In genomic region chr9:131125288-131126058, GRCh38 we compare ENCODE assay signal across 7 cellular contexts.
DNase-seq lines count a peak whose midpoint lies in the region; ATAC-seq and TF ChIP-seq lines count a peak whose summit lies in the region.

Gene NUP214 (plus strand): TSS chr9:131125586. CDS start chr9:131125705, 119 bp downstream.

- ATAC-seq in GM18508 (IDR thresholded peaks at IDR 0.05; ENCODE audit: insufficient read depth, unreplicated experiment): peak; percentile 88
- ATAC-seq in HG03025 (IDR thresholded peaks at IDR 0.05; ENCODE audit: low FRiP score, unreplicated experiment): peak; percentile 89

- TF ChIP-seq CTCF in astrocyte of the spinal cord (IDR thresholded peaks at IDR 0.05; ENCODE audit: low read depth, low read length): no peak

- peak; percentile 96 to 98 for DNase-seq in NCI-H2081 (lab: John Stamatoyannopoulos, UW)
- peak; percentile 91 for DNase-seq in T1000 (lab: John Stamatoyannopoulos, UW)
- DNase-seq in astrocyte of the spinal cord (ENCODE audit: low read depth, low spot score): peak; percentile 98
- peak; percentile 94 to 99 for DNase-seq in hippocampal formation (lab: John Stamatoyannopoulos, UW)
- DNase-seq in retina: peak; percentile 99

- H3K4me3 ChIP-seq in astrocyte of the spinal cord (ENCODE audit: low read depth, low read length): peak within 1 kb of the TSS; percentile 98

- in situ Hi-C loops in astrocyte of the spinal cord (cut with HindIII; ENCODE audit: low sequenced_read_pairs): no loop called here

Comparison
In these comparisons a context has a peak if more than half of its experiments do, and no peak if none do; other contexts are left out.
1. Peak in every context shown above with its lines: DNase-seq, ATAC-seq and H3K4me3 ChIP-seq.